Comparison of ENCODE assay signal across 6 cellular contexts in genomic region chr7:22824760-22825159, GRCh38.
"Had no signal": no experiment of that assay in that cellular context is flagged by ENCODE, and none has a peak within 500 bp of the region (broad histone marks: within the 10 kb centered on the region; RNA-seq: fewer than 3 reads in every experiment).

No MANE protein-coding gene starts in this region.

- H3K9me3 Mint-ChIP-seq: GM23338, H9, IgD-negative memory B cell had no signal

- H3K4me3 Mint-ChIP-seq: H9 had no signal

- H3K27ac Mint-ChIP-seq: H9 had no signal

- H2AFZ ChIP-seq: GM23338 had no signal

- H3K4me2 ChIP-seq: GM23338, KMS-11 had no signal

- H3K9ac ChIP-seq: KMS-11 had no signal

- DNase-seq: H9, HCEC 1CT had no signal

- H3K4me3 ChIP-seq: GM23338 had no signal

- H3K27ac ChIP-seq: HL-60, KMS-11 had no signal
